11 cellular contexts compared by ENCODE assay signal in the genomic region with DNA sequence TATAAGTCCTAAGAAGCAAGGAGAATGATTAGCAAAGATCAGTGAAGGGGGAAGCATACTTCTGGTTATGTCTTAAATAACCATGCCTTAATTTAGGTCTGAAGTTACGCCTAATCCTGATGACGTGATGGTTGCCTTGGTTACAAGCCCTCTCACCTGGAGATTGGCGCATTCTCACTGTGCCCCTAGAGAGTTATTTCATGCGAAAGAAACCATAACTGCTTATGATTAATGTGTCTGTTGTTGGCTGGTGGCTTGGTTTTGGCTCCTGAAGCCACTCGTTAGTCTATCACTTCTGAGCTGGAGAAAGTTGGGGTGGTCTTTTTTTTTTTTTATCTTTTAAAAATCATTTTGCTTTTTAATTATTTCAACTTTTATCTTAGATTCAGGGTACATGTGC. TPM values are rescaled to one million over a fixed set of nuclear protein-coding genes. Genes with fewer than 3 reads are reported as not detected.
DNase-seq lines count a peak whose midpoint lies in the region; ATAC-seq and TF ChIP-seq lines count a peak whose summit lies in the region.
"Had no signal": no experiment of that assay in that cellular context is flagged by ENCODE, and none has a peak within 500 bp of the region (broad histone marks: within the 10 kb centered on the region; RNA-seq: fewer than 3 reads in every experiment).

No MANE protein-coding gene starts in this region.

- peak; percentile 53 for ATAC-seq in GM19351 (IDR thresholded peaks at IDR 0.05; ENCODE audit: unreplicated experiment)
- peak; percentile 68 for ATAC-seq in HG03139 (IDR thresholded peaks at IDR 0.05; ENCODE audit: unreplicated experiment)
- no peak for ATAC-seq in Right ventricle myocardium inferior

- TF ChIP-seq CTCF in RWPE1 (conservative IDR thresholded peaks at IDR 0.05; ENCODE audit: low read depth): no peak

- H3K27ac ChIP-seq in RWPE1: no peak overlapping the region
- H3K27ac ChIP-seq: thoracic aorta had no signal

- CTCF ChIA-PET in RWPE1 (lab: Yijun Ruan, JAX): no interaction called here

- intact Hi-C loops in Right ventricle myocardium inferior (cut with DNase I): no loop called here

- DNase-seq in DMS79 treated with DMSO at 0.1 percent for 48 hours (lab: John Stamatoyannopoulos, UW) (peak; percentile 85), NCI-H2171 treated with DMSO at 0.1 percent for 48 hours (lab: John Stamatoyannopoulos, UW) (peak; percentile 84), SKM-1 treated with dmso at 0.1 percent for 144 hours (lab: John Stamatoyannopoulos, UW; ENCODE audit: unreplicated experiment) (no peak), RWPE1 (ENCODE audit: low spot score) (no peak), Right ventricle myocardium inferior (ENCODE audit: missing footprints) (no peak)
- no peak for DNase-seq in stimulated activated CD4-positive, alpha-beta T cell treated with anti-CD3 and anti-CD28 coated beads, Interleukin-4, amount 100 ng/mL, for 4 hours
- DNase-seq: activated effector memory CD4-positive, alpha-beta T cell treated with anti-CD3 and anti-CD28 coated beads, Interleukin-2, amount 50 U/mL, for 16 hours; CD4-positive, CD25-positive, alpha-beta regulatory T cell had no signal

- POLR2A ChIA-PET in RWPE1 (lab: Yijun Ruan, JAX; ENCODE audit: low non-redundant PET): no interaction called here

RNA-seq across cellular contexts. Expression of a gene that starts 47.0 kb away (rescaled TPM):
- total RNA-seq in Right ventricle myocardium inferior: 1.1 TPM

Comparison
In these comparisons a context has a peak if more than half of its experiments do, and no peak if none do; other contexts are left out.
1. DNase-seq: peak in DMS79 treated with DMSO at 0.1 percent for 48 hours (single experiment) and NCI-H2171 treated with DMSO at 0.1 percent for 48 hours (single experiment); none in stimulated activated CD4-positive, alpha-beta T cell treated with anti-CD3 and anti-CD28 coated beads, Interleukin-4, amount 100 ng/mL, for 4 hours (0 of 2), SKM-1 treated with dmso at 0.1 percent for 144 hours (single experiment), RWPE1 (single experiment) and Right ventricle myocardium inferior (single experiment).